Comparison of ENCODE assay signal across 1 cellular context in the genomic region with DNA sequence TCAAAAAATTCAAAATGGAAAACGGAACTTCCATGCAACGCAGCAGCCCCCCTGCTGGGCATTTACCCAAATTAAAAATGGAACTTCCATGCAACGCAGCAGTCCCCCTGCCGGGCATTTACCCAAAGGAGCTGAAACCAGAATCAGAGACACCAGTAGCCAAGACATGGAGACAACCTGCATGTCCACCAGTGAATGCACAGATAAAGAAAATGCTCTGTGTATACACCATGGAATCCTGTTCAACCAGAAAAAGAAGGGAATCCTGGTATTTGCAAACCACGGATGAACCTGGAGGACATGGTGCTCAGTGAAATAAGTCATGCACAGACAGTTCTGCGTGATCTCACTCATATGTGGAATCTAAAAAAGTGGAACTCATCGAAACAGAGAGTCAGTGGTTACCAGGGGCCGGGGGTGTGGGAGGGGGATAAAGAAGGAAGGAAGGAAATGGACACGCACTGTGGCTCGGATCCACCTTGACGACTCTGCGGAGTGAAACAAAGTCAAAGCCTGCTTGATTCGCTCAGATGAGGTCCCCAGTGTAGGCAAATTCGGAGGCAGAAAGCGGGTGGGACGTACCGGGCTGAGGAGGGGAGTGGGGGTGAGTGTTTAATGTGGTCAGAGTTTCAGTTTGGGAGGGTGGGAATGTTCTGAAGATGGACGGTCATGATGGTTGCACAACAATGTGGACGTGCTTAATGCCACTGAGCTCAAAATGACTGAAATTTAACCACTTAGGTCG.
TF ChIP-seq lines count a peak whose summit lies in the region.

No MANE protein-coding gene starts in this region.

TF ChIP-seq in GM12878, 131 proteins besides CTCF, POLR2A, EP300 and RAD21 (continued from another document and continues in another):
- peak; percentile 61 for TF ChIP-seq IRF4 (IDR thresholded peaks at IDR 0.05; ENCODE audit: low read depth, low read length)
- TF ChIP-seq SUZ12 (IDR thresholded peaks at IDR 0.05; ENCODE audit: unreplicated experiment) = no peak
- TF ChIP-seq RB1 (IDR thresholded peaks at IDR 0.05; ENCODE audit: borderline replicate concordance) = no peak
- peak; percentile 89 for TF ChIP-seq JUNB (IDR thresholded peaks at IDR 0.05)
- TF ChIP-seq, protein P1, sequence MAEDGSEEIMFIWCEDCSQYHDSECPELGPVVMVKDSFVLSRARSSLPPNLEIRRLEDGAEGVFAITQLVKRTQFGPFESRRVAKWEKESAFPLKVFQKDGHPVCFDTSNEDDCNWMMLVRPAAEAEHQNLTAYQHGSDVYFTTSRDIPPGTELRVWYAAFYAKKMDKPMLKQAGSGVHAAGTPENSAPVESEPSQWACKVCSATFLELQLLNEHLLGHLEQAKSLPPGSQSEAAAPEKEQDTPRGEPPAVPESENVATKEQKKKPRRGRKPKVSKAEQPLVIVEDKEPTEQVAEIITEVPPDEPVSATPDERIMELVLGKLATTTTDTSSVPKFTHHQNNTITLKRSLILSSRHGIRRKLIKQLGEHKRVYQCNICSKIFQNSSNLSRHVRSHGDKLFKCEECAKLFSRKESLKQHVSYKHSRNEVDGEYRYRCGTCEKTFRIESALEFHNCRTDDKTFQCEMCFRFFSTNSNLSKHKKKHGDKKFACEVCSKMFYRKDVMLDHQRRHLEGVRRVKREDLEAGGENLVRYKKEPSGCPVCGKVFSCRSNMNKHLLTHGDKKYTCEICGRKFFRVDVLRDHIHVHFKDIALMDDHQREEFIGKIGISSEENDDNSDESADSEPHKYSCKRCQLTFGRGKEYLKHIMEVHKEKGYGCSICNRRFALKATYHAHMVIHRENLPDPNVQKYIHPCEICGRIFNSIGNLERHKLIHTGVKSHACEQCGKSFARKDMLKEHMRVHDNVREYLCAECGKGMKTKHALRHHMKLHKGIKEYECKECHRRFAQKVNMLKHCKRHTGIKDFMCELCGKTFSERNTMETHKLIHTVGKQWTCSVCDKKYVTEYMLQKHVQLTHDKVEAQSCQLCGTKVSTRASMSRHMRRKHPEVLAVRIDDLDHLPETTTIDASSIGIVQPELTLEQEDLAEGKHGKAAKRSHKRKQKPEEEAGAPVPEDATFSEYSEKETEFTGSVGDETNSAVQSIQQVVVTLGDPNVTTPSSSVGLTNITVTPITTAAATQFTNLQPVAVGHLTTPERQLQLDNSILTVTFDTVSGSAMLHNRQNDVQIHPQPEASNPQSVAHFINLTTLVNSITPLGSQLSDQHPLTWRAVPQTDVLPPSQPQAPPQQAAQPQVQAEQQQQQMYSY (CRISPR knock-in tag; IDR thresholded peaks at IDR 0.05) = no peak
- TF ChIP-seq MEF2A (IDR thresholded peaks at IDR 0.05; ENCODE audit: insufficient read depth, low read depth, low read length) = peak; percentile 73
- TF ChIP-seq, protein P2, sequence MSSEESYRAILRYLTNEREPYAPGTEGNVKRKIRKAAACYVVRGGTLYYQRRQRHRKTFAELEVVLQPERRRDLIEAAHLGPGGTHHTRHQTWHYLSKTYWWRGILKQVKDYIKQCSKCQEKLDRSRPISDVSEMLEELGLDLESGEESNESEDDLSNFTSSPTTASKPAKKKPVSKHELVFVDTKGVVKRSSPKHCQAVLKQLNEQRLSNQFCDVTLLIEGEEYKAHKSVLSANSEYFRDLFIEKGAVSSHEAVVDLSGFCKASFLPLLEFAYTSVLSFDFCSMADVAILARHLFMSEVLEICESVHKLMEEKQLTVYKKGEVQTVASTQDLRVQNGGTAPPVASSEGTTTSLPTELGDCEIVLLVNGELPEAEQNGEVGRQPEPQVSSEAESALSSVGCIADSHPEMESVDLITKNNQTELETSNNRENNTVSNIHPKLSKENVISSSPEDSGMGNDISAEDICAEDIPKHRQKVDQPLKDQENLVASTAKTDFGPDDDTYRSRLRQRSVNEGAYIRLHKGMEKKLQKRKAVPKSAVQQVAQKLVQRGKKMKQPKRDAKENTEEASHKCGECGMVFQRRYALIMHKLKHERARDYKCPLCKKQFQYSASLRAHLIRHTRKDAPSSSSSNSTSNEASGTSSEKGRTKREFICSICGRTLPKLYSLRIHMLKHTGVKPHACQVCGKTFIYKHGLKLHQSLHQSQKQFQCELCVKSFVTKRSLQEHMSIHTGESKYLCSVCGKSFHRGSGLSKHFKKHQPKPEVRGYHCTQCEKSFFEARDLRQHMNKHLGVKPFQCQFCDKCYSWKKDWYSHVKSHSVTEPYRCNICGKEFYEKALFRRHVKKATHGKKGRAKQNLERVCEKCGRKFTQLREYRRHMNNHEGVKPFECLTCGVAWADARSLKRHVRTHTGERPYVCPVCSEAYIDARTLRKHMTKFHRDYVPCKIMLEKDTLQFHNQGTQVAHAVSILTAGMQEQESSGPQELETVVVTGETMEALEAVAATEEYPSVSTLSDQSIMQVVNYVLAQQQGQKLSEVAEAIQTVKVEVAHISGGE (CRISPR knock-in tag; IDR thresholded peaks at IDR 0.05) = no peak
- TF ChIP-seq MXI1 (IDR thresholded peaks at IDR 0.05; ENCODE audit: low read depth, low read length) = no peak
- TF ChIP-seq NR2F1 (conservative IDR thresholded peaks at IDR 0.05) = no peak
- no peak for TF ChIP-seq YBX1 (IDR thresholded peaks at IDR 0.05)
- TF ChIP-seq PAX8 (IDR thresholded peaks at IDR 0.05) = no peak
- TF ChIP-seq, protein P3, sequence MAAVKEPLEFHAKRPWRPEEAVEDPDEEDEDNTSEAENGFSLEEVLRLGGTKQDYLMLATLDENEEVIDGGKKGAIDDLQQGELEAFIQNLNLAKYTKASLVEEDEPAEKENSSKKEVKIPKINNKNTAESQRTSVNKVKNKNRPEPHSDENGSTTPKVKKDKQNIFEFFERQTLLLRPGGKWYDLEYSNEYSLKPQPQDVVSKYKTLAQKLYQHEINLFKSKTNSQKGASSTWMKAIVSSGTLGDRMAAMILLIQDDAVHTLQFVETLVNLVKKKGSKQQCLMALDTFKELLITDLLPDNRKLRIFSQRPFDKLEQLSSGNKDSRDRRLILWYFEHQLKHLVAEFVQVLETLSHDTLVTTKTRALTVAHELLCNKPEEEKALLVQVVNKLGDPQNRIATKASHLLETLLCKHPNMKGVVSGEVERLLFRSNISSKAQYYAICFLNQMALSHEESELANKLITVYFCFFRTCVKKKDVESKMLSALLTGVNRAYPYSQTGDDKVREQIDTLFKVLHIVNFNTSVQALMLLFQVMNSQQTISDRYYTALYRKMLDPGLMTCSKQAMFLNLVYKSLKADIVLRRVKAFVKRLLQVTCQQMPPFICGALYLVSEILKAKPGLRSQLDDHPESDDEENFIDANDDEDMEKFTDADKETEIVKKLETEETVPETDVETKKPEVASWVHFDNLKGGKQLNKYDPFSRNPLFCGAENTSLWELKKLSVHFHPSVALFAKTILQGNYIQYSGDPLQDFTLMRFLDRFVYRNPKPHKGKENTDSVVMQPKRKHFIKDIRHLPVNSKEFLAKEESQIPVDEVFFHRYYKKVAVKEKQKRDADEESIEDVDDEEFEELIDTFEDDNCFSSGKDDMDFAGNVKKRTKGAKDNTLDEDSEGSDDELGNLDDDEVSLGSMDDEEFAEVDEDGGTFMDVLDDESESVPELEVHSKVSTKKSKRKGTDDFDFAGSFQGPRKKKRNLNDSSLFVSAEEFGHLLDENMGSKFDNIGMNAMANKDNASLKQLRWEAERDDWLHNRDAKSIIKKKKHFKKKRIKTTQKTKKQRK (IDR thresholded peaks at IDR 0.05; ENCODE audit: low read depth, low read length) = no peak
- no peak for TF ChIP-seq STAT1 (conservative IDR thresholded peaks at IDR 0.05)
- TF ChIP-seq MYB (IDR thresholded peaks at IDR 0.05; ENCODE audit: borderline replicate concordance, low read depth, low read length) = no peak
- TF ChIP-seq FOXM1 (IDR thresholded peaks at IDR 0.05; ENCODE audit: low read depth, low read length) = peak; percentile 97
- no peak for TF ChIP-seq RBBP5 (conservative IDR thresholded peaks at IDR 0.05)
- TF ChIP-seq, protein P4, sequence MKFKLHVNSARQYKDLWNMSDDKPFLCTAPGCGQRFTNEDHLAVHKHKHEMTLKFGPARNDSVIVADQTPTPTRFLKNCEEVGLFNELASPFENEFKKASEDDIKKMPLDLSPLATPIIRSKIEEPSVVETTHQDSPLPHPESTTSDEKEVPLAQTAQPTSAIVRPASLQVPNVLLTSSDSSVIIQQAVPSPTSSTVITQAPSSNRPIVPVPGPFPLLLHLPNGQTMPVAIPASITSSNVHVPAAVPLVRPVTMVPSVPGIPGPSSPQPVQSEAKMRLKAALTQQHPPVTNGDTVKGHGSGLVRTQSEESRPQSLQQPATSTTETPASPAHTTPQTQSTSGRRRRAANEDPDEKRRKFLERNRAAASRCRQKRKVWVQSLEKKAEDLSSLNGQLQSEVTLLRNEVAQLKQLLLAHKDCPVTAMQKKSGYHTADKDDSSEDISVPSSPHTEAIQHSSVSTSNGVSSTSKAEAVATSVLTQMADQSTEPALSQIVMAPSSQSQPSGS (IDR thresholded peaks at IDR 0.05; ENCODE audit: low read length) = peak; percentile 87; the same call in 1 of the 2 replicates
- TF ChIP-seq SIX5 (IDR thresholded peaks at IDR 0.05; ENCODE audit: low read depth, low read length, severe bottlenecking) = no peak
- TF ChIP-seq, protein P5, sequence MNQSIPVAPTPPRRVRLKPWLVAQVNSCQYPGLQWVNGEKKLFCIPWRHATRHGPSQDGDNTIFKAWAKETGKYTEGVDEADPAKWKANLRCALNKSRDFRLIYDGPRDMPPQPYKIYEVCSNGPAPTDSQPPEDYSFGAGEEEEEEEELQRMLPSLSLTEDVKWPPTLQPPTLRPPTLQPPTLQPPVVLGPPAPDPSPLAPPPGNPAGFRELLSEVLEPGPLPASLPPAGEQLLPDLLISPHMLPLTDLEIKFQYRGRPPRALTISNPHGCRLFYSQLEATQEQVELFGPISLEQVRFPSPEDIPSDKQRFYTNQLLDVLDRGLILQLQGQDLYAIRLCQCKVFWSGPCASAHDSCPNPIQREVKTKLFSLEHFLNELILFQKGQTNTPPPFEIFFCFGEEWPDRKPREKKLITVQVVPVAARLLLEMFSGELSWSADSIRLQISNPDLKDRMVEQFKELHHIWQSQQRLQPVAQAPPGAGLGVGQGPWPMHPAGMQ (IDR thresholded peaks at IDR 0.05; ENCODE audit: borderline replicate concordance) = no peak
- no peak for TF ChIP-seq BMI1 (IDR thresholded peaks at IDR 0.05; ENCODE audit: borderline replicate concordance)
- TF ChIP-seq GABPA (IDR thresholded peaks at IDR 0.05; ENCODE audit: low read depth) = no peak
- TF ChIP-seq ZNF622 (IDR thresholded peaks at IDR 0.05) = no peak
- TF ChIP-seq, protein P6, sequence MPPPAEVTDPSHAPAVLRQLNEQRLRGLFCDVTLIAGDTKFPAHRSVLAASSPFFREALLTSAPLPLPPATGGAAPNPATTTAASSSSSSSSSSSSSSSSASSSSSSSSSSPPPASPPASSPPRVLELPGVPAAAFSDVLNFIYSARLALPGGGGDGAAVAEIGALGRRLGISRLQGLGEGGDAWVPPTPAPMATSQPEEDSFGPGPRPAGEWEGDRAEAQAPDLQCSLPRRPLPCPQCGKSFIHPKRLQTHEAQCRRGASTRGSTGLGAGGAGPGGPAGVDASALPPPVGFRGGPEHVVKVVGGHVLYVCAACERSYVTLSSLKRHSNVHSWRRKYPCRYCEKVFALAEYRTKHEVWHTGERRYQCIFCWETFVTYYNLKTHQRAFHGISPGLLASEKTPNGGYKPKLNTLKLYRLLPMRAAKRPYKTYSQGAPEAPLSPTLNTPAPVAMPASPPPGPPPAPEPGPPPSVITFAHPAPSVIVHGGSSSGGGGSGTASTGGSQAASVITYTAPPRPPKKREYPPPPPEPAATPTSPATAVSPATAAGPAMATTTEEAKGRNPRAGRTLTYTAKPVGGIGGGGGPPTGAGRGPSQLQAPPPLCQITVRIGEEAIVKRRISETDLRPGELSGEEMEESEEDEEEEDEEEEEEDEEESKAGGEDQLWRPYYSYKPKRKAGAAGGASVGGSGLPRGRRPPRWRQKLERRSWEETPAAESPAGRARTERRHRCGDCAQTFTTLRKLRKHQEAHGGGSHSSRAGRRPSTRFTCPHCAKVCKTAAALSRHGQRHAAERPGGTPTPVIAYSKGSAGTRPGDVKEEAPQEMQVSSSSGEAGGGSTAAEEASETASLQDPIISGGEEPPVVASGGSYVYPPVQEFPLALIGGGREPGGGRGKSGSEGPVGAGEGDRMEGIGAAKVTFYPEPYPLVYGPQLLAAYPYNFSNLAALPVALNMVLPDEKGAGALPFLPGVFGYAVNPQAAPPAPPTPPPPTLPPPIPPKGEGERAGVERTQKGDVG (CRISPR knock-in tag; IDR thresholded peaks at IDR 0.05) = no peak
- no peak for TF ChIP-seq RAD51 (IDR thresholded peaks at IDR 0.05)
- TF ChIP-seq, protein P7, sequence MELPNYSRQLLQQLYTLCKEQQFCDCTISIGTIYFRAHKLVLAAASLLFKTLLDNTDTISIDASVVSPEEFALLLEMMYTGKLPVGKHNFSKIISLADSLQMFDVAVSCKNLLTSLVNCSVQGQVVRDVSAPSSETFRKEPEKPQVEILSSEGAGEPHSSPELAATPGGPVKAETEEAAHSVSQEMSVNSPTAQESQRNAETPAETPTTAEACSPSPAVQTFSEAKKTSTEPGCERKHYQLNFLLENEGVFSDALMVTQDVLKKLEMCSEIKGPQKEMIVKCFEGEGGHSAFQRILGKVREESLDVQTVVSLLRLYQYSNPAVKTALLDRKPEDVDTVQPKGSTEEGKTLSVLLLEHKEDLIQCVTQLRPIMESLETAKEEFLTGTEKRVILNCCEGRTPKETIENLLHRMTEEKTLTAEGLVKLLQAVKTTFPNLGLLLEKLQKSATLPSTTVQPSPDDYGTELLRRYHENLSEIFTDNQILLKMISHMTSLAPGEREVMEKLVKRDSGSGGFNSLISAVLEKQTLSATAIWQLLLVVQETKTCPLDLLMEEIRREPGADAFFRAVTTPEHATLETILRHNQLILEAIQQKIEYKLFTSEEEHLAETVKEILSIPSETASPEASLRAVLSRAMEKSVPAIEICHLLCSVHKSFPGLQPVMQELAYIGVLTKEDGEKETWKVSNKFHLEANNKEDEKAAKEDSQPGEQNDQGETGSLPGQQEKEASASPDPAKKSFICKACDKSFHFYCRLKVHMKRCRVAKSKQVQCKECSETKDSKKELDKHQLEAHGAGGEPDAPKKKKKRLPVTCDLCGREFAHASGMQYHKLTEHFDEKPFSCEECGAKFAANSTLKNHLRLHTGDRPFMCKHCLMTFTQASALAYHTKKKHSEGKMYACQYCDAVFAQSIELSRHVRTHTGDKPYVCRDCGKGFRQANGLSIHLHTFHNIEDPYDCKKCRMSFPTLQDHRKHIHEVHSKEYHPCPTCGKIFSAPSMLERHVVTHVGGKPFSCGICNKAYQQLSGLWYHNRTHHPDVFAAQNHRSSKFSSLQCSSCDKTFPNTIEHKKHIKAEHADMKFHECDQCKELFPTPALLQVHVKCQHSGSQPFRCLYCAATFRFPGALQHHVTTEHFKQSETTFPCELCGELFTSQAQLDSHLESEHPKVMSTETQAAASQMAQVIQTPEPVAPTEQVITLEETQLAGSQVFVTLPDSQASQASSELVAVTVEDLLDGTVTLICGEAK (IDR thresholded peaks at IDR 0.05; ENCODE audit: borderline replicate concordance) = no peak
- no peak for TF ChIP-seq SREBF2 (IDR thresholded peaks at IDR 0.05; ENCODE audit: low read length)
- TF ChIP-seq BACH1 (IDR thresholded peaks at IDR 0.05; ENCODE audit: borderline replicate concordance) = no peak
- no peak for TF ChIP-seq CHD1 (IDR thresholded peaks at IDR 0.05; ENCODE audit: low read depth, low read length)
- TF ChIP-seq, protein P8, sequence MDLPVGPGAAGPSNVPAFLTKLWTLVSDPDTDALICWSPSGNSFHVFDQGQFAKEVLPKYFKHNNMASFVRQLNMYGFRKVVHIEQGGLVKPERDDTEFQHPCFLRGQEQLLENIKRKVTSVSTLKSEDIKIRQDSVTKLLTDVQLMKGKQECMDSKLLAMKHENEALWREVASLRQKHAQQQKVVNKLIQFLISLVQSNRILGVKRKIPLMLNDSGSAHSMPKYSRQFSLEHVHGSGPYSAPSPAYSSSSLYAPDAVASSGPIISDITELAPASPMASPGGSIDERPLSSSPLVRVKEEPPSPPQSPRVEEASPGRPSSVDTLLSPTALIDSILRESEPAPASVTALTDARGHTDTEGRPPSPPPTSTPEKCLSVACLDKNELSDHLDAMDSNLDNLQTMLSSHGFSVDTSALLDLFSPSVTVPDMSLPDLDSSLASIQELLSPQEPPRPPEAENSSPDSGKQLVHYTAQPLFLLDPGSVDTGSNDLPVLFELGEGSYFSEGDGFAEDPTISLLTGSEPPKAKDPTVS (IDR thresholded peaks at IDR 0.05; ENCODE audit: low read depth, low read length) = no peak
- no peak for TF ChIP-seq KLF5 (IDR thresholded peaks at IDR 0.05; ENCODE audit: partially characterized antibody)
- no peak for TF ChIP-seq KAT2A (conservative IDR thresholded peaks at IDR 0.05; ENCODE audit: control insufficient read depth, low read depth, low read length)
